1 cellular context compared by ENCODE assay signal in the genomic region with DNA sequence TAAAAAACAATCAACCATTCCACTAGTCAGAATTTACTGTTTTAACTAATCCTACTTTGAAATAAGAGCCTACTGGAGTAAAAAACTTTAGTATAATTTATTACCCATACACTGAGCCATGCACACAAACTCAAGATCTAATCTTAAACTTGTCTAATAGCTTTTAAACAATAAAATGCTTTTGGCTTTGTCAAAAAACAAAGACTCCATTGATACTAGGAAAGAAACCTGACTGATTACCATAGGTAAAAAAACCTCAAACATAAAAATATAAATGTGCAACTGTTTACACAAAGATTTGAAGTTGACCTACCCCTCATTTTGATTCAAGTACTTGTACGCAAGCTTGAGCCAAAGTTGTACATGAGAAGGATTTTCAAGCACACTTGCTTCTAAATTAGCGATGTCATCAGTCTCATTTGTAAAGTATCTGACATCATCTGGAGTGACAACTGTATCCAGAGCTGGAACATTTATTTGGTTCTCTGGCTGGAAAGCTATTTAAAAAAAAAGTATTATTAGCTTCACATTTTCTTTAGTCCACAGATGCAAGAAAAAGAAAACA.
TF ChIP-seq lines count a peak whose summit lies in the region.

No MANE protein-coding gene starts in this region.

TF ChIP-seq in HEK293, 187 proteins besides CTCF, POLR2A, EP300 and RAD21 (continued from another document and continues in another):
- TF ChIP-seq, protein P1, sequence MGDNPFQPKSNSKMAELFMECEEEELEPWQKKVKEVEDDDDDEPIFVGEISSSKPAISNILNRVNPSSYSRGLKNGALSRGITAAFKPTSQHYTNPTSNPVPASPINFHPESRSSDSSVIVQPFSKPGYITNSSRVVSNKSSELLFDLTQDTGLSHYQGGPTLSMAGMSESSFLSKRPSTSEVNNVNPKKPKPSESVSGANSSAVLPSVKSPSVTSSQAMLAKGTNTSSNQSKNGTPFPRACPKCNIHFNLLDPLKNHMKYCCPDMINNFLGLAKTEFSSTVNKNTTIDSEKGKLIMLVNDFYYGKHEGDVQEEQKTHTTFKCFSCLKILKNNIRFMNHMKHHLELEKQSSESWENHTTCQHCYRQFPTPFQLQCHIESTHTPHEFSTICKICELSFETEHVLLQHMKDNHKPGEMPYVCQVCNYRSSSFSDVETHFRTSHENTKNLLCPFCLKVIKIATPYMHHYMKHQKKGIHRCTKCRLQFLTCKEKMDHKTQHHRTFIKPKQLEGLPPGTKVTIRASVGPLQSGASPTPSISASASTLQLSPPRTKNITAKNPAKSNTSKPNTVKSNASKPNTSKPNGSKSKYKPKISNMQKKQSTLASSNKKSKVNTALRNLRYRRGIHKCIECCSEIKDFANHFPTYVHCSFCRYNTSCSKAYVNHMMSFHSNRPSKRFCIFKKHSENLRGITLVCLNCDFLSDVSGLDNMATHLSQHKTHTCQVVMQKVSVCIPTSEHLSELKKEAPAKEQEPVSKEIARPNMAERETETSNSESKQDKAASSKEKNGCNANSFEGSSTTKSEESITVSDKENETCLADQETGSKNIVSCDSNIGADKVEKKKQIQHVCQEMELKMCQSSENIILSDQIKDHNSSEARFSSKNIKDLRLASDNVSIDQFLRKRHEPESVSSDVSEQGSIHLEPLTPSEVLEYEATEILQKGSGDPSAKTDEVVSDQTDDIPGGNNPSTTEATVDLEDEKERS (tag by site-specific recombination; IDR thresholded peaks at IDR 0.05), result no peak
- TF ChIP-seq KLF10 (tag by site-specific recombination; IDR thresholded peaks at IDR 0.05) (peak; percentile 76), ZNF341 (tag by site-specific recombination; IDR thresholded peaks at IDR 0.05; ENCODE audit: low read depth) (no peak), ZSCAN30 (tag by site-specific recombination; IDR thresholded peaks at IDR 0.05) (0 out of 2 replicates have a peak, but pooled peaks have one; percentile 25), ZNF658 (tag by site-specific recombination; IDR thresholded peaks at IDR 0.05) (no peak), ZNF335 (tag by site-specific recombination; conservative IDR thresholded peaks at IDR 0.05) (no peak), ZNF248 (tag by site-specific recombination; IDR thresholded peaks at IDR 0.05) (no peak), ZBTB21 (tag by site-specific recombination; IDR thresholded peaks at IDR 0.05) (peak; percentile 80), ZNF214 (tag by site-specific recombination; IDR thresholded peaks at IDR 0.05; ENCODE audit: borderline replicate concordance) (no peak), ZNF175 (tag by site-specific recombination; IDR thresholded peaks at IDR 0.05) (no peak), ZXDB (tag by site-specific recombination; IDR thresholded peaks at IDR 0.05) (peak; percentile 89), HOXD13 (CRISPR knock-in tag; IDR thresholded peaks at IDR 0.05; ENCODE audit: borderline replicate concordance) (no peak), ZNF221 (tag by site-specific recombination; IDR thresholded peaks at IDR 0.05; ENCODE audit: borderline replicate concordance) (no peak), GFI1B (tag by site-specific recombination; IDR thresholded peaks at IDR 0.05) (peak; percentile 76), MEIS1 (CRISPR knock-in tag; IDR thresholded peaks at IDR 0.05; ENCODE audit: borderline replicate concordance) (no peak), ZNF530 (tag by site-specific recombination; IDR thresholded peaks at IDR 0.05; ENCODE audit: low read depth) (no peak), ZNF48 (tag by site-specific recombination; IDR thresholded peaks at IDR 0.05) (no peak)
- TF ChIP-seq, protein P2, sequence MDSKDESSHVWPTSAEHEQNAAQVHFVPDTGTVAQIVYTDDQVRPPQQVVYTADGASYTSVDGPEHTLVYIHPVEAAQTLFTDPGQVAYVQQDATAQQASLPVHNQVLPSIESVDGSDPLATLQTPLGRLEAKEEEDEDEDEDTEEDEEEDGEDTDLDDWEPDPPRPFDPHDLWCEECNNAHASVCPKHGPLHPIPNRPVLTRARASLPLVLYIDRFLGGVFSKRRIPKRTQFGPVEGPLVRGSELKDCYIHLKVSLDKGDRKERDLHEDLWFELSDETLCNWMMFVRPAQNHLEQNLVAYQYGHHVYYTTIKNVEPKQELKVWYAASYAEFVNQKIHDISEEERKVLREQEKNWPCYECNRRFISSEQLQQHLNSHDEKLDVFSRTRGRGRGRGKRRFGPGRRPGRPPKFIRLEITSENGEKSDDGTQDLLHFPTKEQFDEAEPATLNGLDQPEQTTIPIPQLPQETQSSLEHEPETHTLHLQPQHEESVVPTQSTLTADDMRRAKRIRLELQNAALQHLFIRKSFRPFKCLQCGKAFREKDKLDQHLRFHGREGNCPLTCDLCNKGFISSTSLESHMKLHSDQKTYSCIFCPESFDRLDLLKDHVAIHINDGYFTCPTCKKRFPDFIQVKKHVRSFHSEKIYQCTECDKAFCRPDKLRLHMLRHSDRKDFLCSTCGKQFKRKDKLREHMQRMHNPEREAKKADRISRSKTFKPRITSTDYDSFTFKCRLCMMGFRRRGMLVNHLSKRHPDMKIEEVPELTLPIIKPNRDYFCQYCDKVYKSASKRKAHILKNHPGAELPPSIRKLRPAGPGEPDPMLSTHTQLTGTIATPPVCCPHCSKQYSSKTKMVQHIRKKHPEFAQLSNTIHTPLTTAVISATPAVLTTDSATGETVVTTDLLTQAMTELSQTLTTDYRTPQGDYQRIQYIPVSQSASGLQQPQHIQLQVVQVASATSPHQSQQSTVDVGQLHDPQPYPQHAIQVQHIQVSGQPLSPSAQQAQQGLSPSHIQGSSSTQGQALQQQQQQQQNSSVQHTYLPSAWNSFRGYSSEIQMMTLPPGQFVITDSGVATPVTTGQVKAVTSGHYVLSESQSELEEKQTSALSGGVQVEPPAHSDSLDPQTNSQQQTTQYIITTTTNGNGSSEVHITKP (tag by site-specific recombination; IDR thresholded peaks at IDR 0.05), result no peak
- TF ChIP-seq, protein P3, sequence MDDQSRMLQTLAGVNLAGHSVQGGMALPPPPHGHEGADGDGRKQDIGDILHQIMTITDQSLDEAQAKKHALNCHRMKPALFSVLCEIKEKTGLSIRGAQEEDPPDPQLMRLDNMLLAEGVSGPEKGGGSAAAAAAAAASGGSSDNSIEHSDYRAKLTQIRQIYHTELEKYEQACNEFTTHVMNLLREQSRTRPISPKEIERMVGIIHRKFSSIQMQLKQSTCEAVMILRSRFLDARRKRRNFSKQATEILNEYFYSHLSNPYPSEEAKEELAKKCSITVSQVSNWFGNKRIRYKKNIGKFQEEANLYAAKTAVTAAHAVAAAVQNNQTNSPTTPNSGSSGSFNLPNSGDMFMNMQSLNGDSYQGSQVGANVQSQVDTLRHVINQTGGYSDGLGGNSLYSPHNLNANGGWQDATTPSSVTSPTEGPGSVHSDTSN (CRISPR knock-in tag; IDR thresholded peaks at IDR 0.05), result no peak
- TF ChIP-seq, protein P4, sequence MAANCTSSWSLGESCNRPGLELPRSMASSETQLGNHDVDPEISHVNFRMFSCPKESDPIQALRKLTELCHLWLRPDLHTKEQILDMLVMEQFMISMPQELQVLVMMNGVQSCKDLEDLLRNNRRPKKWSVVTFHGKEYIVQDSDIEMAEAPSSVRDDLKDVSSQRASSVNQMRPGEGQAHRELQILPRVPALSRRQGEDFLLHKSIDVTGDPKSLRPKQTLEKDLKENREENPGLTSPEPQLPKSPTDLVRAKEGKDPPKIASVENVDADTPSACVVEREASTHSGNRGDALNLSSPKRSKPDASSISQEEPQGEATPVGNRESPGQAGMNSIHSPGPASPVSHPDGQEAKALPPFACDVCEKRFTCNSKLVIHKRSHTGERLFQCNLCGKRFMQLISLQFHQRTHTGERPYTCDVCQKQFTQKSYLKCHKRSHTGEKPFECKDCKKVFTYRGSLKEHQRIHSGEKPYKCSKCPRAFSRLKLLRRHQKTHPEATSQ (tag by site-specific recombination; IDR thresholded peaks at IDR 0.05), result no peak
- TF ChIP-seq, protein P5, sequence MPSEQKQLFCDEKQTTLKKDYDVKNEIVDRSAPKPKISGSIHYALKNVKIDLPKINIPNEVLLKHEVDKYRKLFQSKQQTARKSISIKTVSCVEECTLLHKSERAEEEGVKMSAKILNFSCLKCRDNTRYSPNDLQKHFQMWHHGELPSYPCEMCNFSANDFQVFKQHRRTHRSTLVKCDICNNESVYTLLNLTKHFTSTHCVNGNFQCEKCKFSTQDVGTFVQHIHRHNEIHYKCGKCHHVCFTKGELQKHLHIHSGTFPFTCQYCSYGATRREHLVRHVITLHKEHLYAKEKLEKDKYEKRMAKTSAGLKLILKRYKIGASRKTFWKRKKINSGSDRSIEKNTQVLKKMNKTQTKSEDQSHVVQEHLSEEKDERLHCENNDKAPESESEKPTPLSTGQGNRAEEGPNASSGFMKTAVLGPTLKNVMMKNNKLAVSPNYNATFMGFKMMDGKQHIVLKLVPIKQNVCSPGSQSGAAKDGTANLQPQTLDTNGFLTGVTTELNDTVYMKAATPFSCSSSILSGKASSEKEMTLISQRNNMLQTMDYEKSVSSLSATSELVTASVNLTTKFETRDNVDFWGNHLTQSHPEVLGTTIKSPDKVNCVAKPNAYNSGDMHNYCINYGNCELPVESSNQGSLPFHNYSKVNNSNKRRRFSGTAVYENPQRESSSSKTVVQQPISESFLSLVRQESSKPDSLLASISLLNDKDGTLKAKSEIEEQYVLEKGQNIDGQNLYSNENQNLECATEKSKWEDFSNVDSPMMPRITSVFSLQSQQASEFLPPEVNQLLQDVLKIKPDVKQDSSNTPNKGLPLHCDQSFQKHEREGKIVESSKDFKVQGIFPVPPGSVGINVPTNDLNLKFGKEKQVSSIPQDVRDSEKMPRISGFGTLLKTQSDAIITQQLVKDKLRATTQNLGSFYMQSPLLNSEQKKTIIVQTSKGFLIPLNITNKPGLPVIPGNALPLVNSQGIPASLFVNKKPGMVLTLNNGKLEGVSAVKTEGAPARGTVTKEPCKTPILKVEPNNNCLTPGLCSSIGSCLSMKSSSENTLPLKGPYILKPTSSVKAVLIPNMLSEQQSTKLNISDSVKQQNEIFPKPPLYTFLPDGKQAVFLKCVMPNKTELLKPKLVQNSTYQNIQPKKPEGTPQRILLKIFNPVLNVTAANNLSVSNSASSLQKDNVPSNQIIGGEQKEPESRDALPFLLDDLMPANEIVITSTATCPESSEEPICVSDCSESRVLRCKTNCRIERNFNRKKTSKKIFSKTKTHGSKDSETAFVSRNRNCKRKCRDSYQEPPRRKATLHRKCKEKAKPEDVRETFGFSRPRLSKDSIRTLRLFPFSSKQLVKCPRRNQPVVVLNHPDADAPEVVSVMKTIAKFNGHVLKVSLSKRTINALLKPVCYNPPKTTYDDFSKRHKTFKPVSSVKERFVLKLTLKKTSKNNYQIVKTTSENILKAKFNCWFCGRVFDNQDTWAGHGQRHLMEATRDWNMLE (tag by site-specific recombination; conservative IDR thresholded peaks at IDR 0.05; ENCODE audit: low read depth), result no peak
- TF ChIP-seq, protein P6, sequence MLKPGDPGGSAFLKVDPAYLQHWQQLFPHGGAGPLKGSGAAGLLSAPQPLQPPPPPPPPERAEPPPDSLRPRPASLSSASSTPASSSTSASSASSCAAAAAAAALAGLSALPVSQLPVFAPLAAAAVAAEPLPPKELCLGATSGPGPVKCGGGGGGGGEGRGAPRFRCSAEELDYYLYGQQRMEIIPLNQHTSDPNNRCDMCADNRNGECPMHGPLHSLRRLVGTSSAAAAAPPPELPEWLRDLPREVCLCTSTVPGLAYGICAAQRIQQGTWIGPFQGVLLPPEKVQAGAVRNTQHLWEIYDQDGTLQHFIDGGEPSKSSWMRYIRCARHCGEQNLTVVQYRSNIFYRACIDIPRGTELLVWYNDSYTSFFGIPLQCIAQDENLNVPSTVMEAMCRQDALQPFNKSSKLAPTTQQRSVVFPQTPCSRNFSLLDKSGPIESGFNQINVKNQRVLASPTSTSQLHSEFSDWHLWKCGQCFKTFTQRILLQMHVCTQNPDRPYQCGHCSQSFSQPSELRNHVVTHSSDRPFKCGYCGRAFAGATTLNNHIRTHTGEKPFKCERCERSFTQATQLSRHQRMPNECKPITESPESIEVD (tag by site-specific recombination; IDR thresholded peaks at IDR 0.05), result peak; percentile 97
- TF ChIP-seq, protein P7, sequence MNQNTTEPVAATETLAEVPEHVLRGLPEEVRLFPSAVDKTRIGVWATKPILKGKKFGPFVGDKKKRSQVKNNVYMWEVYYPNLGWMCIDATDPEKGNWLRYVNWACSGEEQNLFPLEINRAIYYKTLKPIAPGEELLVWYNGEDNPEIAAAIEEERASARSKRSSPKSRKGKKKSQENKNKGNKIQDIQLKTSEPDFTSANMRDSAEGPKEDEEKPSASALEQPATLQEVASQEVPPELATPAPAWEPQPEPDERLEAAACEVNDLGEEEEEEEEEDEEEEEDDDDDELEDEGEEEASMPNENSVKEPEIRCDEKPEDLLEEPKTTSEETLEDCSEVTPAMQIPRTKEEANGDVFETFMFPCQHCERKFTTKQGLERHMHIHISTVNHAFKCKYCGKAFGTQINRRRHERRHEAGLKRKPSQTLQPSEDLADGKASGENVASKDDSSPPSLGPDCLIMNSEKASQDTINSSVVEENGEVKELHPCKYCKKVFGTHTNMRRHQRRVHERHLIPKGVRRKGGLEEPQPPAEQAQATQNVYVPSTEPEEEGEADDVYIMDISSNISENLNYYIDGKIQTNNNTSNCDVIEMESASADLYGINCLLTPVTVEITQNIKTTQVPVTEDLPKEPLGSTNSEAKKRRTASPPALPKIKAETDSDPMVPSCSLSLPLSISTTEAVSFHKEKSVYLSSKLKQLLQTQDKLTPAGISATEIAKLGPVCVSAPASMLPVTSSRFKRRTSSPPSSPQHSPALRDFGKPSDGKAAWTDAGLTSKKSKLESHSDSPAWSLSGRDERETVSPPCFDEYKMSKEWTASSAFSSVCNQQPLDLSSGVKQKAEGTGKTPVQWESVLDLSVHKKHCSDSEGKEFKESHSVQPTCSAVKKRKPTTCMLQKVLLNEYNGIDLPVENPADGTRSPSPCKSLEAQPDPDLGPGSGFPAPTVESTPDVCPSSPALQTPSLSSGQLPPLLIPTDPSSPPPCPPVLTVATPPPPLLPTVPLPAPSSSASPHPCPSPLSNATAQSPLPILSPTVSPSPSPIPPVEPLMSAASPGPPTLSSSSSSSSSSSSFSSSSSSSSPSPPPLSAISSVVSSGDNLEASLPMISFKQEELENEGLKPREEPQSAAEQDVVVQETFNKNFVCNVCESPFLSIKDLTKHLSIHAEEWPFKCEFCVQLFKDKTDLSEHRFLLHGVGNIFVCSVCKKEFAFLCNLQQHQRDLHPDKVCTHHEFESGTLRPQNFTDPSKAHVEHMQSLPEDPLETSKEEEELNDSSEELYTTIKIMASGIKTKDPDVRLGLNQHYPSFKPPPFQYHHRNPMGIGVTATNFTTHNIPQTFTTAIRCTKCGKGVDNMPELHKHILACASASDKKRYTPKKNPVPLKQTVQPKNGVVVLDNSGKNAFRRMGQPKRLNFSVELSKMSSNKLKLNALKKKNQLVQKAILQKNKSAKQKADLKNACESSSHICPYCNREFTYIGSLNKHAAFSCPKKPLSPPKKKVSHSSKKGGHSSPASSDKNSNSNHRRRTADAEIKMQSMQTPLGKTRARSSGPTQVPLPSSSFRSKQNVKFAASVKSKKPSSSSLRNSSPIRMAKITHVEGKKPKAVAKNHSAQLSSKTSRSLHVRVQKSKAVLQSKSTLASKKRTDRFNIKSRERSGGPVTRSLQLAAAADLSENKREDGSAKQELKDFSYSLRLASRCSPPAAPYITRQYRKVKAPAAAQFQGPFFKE (tag by site-specific recombination; IDR thresholded peaks at IDR 0.05; ENCODE audit: borderline replicate concordance), result no peak
- TF ChIP-seq, protein P8, sequence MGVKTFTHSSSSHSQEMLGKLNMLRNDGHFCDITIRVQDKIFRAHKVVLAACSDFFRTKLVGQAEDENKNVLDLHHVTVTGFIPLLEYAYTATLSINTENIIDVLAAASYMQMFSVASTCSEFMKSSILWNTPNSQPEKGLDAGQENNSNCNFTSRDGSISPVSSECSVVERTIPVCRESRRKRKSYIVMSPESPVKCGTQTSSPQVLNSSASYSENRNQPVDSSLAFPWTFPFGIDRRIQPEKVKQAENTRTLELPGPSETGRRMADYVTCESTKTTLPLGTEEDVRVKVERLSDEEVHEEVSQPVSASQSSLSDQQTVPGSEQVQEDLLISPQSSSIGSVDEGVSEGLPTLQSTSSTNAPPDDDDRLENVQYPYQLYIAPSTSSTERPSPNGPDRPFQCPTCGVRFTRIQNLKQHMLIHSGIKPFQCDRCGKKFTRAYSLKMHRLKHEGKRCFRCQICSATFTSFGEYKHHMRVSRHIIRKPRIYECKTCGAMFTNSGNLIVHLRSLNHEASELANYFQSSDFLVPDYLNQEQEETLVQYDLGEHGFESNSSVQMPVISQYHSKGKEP (tag by site-specific recombination; IDR thresholded peaks at IDR 0.05), result peak; percentile 88
